1 cellular context compared by ENCODE assay signal in genomic region chr1:22756053-22756730, GRCh38.
TF ChIP-seq lines count a peak whose summit lies in the region.

No MANE protein-coding gene starts in this region.

TF ChIP-seq in SK-N-SH, 30 proteins besides CTCF, POLR2A, EP300 and RAD21 (continued from another document):
- no peak for TF ChIP-seq MAX (IDR thresholded peaks at IDR 0.05; ENCODE audit: low read depth)
- no peak for TF ChIP-seq PBX3 (IDR thresholded peaks at IDR 0.05)
- TF ChIP-seq USF1 (IDR thresholded peaks at IDR 0.05; ENCODE audit: borderline replicate concordance, low read depth), result no peak
- no peak for TF ChIP-seq GATA2 (CRISPR knock-in tag; IDR thresholded peaks at IDR 0.05)
- TF ChIP-seq SIN3A (IDR thresholded peaks at IDR 0.05; ENCODE audit: borderline replicate concordance, low read depth, low read length), result no peak
- no peak for TF ChIP-seq USF2 (IDR thresholded peaks at IDR 0.05; ENCODE audit: borderline replicate concordance, low read depth, low read length)
- TF ChIP-seq RFX5 (IDR thresholded peaks at IDR 0.05; ENCODE audit: low read length), result no peak
